ENCODE assay signal across 21 cellular contexts in the genomic region with DNA sequence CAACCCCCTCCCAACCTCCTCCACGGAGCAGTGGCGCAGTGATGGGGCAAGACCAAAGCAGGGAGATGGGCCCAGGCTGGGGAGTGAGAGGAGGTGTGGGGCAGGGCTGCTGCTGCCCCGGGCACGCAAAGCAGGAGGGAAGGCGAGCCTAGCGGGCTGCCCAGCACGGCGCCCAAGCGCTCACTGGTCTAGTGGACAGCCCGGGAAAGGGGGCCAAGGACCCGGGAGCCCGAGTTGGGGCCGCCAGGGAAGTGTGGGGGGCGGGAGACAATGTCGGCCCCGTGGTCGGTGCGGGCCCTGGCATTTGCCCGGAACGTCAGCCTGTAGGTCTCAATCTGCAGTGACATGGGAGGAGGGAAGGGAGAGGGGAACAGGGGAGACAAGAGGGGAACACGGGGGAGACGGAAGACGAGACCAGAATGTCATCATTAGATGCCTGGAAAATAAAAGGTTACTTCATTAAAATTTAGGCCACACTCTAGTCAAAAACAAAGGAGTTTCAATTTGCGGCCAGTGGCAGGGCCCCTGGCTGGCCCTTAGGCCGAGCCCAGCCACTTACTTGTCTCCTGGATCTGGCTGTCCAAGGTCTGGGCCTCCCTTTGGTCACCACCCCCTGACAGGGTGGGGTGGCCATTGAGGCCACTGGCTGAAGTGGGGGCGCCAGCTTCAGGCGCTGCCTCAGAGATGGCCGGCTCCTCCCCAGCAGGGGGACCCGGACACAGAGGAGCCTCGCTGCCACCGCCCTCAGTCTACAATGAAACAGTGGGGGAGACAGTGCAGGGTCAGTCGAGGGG. TPM values are rescaled to one million over a fixed set of nuclear protein-coding genes. Genes with fewer than 3 reads are reported as not detected.
DNase-seq lines count a peak whose midpoint lies in the region; ATAC-seq, FAIRE-seq and TF ChIP-seq lines count a peak whose summit lies in the region.
"Had no signal": no experiment of that assay in that cellular context is flagged by ENCODE, and none has a peak within 500 bp of the region (broad histone marks: within the 10 kb centered on the region; RNA-seq: fewer than 3 reads in every experiment).

No MANE protein-coding gene starts in this region.

- H3K4me2 ChIP-seq in SK-N-SH: no peak overlapping the region

- H3K4me3 ChIP-seq in SK-N-SH (ENCODE audit: low read depth in 2 of 2, low read length in 1 of 2) (no peak overlapping the region), WERI-Rb-1 (ENCODE audit: low read depth, low read length) (no peak overlapping the region), kidney (ENCODE audit: low read length in 2 of 2) (no peak overlapping the region), spleen (no peak overlapping the region), A673 (ENCODE audit: low read depth, low read length, poor library complexity, severe bottlenecking) (no peak overlapping the region)
- H3K4me3 ChIP-seq: gastroesophageal sphincter, upper lobe of right lung had no signal

- H3K27ac ChIP-seq in SK-N-SH (ENCODE audit: low read depth in 2 of 2, low read length in 1 of 2) (no peak overlapping the region), WERI-Rb-1 (no peak overlapping the region), kidney (ENCODE audit: low read depth in 2 of 2, low read length in 2 of 2) (no peak overlapping the region), spleen (no peak overlapping the region), A673 (ENCODE audit: low read depth, low read length, poor library complexity, severe bottlenecking) (no peak overlapping the region)
- H3K27ac ChIP-seq: HL-60, upper lobe of right lung had no signal

- no peak overlapping the region for H2AFZ ChIP-seq in SK-N-SH (ENCODE audit: low read depth)

- TF ChIP-seq POLR2A in spleen (IDR thresholded peaks at IDR 0.05): no peak

- no peaks in the 10 kb centered on the region for H3K27me3 ChIP-seq in SK-N-SH (ENCODE audit: insufficient read depth)
- no peaks in the 10 kb centered on the region for H3K27me3 ChIP-seq in WERI-Rb-1 (ENCODE audit: insufficient read depth, low read depth, severe bottlenecking)
- no peaks in the 10 kb centered on the region for H3K27me3 ChIP-seq in spleen (replicated peaks in 1 of 7)
- no peaks in the 10 kb centered on the region for H3K27me3 ChIP-seq in A673 (replicated peaks; ENCODE audit: insufficient read depth, low read depth, low read length, poor library complexity)
- H3K27me3 ChIP-seq: gastroesophageal sphincter, upper lobe of right lung had no signal

- ATAC-seq in SK-N-SH treated with all-trans-retinoic acid at 6 μM for 48 hours (no peak), GM21360 (IDR thresholded peaks at IDR 0.05; ENCODE audit: unreplicated experiment) (no peak)
- ATAC-seq: gastroesophageal sphincter; naive thymus-derived CD8-positive, alpha-beta T cell; Right ventricle myocardium inferior; stimulated activated naive CD8-positive, alpha-beta T cell treated with anti-CD3 and anti-CD28 coated beads, Interleukin-15, amount 100 ng/mL, for 72 hours; upper lobe of right lung had no signal

- no peaks in the 10 kb centered on the region for H3K9me2 ChIP-seq in SK-N-SH

- H3F3A ChIP-seq in SK-N-SH (replicated peaks; ENCODE audit: insufficient read depth): peaks cover 22% of the 10 kb centered on the region

- intact Hi-C loops in kidney (cut with DNase I): loop anchor here (10.0 kb wide), 1 partner anchor 132 kb away; no protein-coding TSS in a partner anchor
- intact Hi-C loops in spleen (cut with DNase I; ENCODE audit: low total_unique reads): no loop called here
- intact Hi-C loops in A673 (cut with micrococcal nuclease; ENCODE audit: unreplicated experiment): no loop called here

- H3K36me3 ChIP-seq in SK-N-SH (replicated peaks in 1 of 2; ENCODE audit: control insufficient read depth in 1 of 2, insufficient read depth in 2 of 2, low read length in 1 of 2) (peaks cover 27 to 77% of the 10 kb centered on the region in 2 experiments), WERI-Rb-1 (peaks cover 84% of the 10 kb centered on the region), kidney (ENCODE audit: control insufficient read depth in 1 of 2, insufficient read depth in 2 of 2, low read length in 2 of 2) (peaks cover 30 to 59% of the 10 kb centered on the region in 2 donors), spleen (peaks cover 3 to 100% (median 95%) of the 10 kb centered on the region in 6 donors), A673 (ENCODE audit: insufficient read depth, low read length, poor library complexity, severe bottlenecking) (peaks cover 24% of the 10 kb centered on the region)

- H3K9ac ChIP-seq in SK-N-SH: no peak overlapping the region
- H3K9ac ChIP-seq in kidney (ENCODE audit: low read length in 2 of 2): no peak overlapping the region

- H3K9me3 ChIP-seq in SK-N-SH: no peaks in the 10 kb centered on the region
- H3K9me3 ChIP-seq in WERI-Rb-1 (ENCODE audit: severe bottlenecking): no peaks in the 10 kb centered on the region
- H3K9me3 ChIP-seq in kidney (ENCODE audit: control insufficient read depth in 1 of 2, low read length in 2 of 2): no peaks in the 10 kb centered on the region
- H3K9me3 ChIP-seq in spleen: no peaks in the 10 kb centered on the region
- no peaks in the 10 kb centered on the region for H3K9me3 ChIP-seq in A673 (ENCODE audit: low read depth, low read length, poor library complexity, severe bottlenecking)
- H3K9me3 ChIP-seq: gastroesophageal sphincter, upper lobe of right lung had no signal

- no peak for TF ChIP-seq EP300 in SK-N-SH (IDR thresholded peaks at IDR 0.05; ENCODE audit: borderline replicate concordance in 1 of 2, low read depth in 1 of 2, low read length in 1 of 2)

- no peak for TF ChIP-seq RAD21 in SK-N-SH (IDR thresholded peaks at IDR 0.05; ENCODE audit: low read length)

- H4K20me1 ChIP-seq in SK-N-SH (ENCODE audit: insufficient read depth): peaks cover 23% of the 10 kb centered on the region; the same call in 1 of the 2 replicates

- BruUV-seq in A673 (replicated peaks; lab: Mats Ljungman, UMichigan): no TSS peak

- FAIRE-seq in kidney (lab: Jason Lieb, UNC): no peak
- FAIRE-seq: bronchial epithelial cell, keratinocyte, TTC549 had no signal

- no peaks in the 10 kb centered on the region for H3K4me1 ChIP-seq in SK-N-SH (ENCODE audit: control insufficient read depth in 1 of 2, insufficient read depth in 2 of 2, low read depth in 1 of 2, low read length in 1 of 2)
- H3K4me1 ChIP-seq in kidney (ENCODE audit: control insufficient read depth in 1 of 2, insufficient read depth in 1 of 2, low read depth in 1 of 2, low read length in 2 of 2): no peaks in the 10 kb centered on the region
- H3K4me1 ChIP-seq in spleen: no peaks in the 10 kb centered on the region
- H3K4me1 ChIP-seq in A673 (ENCODE audit: insufficient read depth, low read length, poor library complexity, severe bottlenecking): no peaks in the 10 kb centered on the region
- H3K4me1 ChIP-seq: gastroesophageal sphincter, upper lobe of right lung had no signal

- CTCF ChIA-PET in SK-N-SH (lab: Yijun Ruan, JAX): interaction anchor here (0.9 to 1.4 kb wide), 3 partner anchors 15 to 299 kb away, joined by 3 to 6 read pairs (median 4); no protein-coding TSS in a partner anchor
- CTCF ChIA-PET in A673 (lab: Charles Lee): no interaction called here

- 0 out of 2 replicates have a peak, but pooled peaks cover 3% of the 10 kb centered on the region for H3K79me2 ChIP-seq in SK-N-SH (ENCODE audit: insufficient read depth)

- TF ChIP-seq CTCF in SK-N-SH (IDR thresholded peaks at IDR 0.05) (no peak), WERI-Rb-1 (IDR thresholded peaks at IDR 0.05; ENCODE audit: low read depth, low read length) (peak; percentile 16; the same call in 1 of the 2 replicates), kidney (IDR thresholded peaks at IDR 0.05; ENCODE audit: borderline replicate concordance, extremely low read depth, insufficient read depth) (no peak), spleen (IDR thresholded peaks at IDR 0.05 in 8 of 11, conservative IDR thresholded peaks at IDR 0.05 in 3 of 11) (no peak), A673 (conservative IDR thresholded peaks at IDR 0.05; ENCODE audit: low read depth, low read length) (no peak)

- POLR2A ChIA-PET in SK-N-SH (lab: Yijun Ruan, JAX): no interaction called here
- POLR2A ChIA-PET in A673 (lab: Charles Lee; ENCODE audit: low non-redundant PET): no interaction called here

- WGBS in SK-N-SH (ENCODE audit: low lambda C conversion rate): 93% methylated on average over 25 of the region's 32 CpGs
- WGBS in spleen, 5 donors: 87 to 94% (median 93%) methylated on average over 25 to 32 of the region's 32 CpGs

- DNase-seq in SK-N-SH: peak; percentile 51
- no peak for DNase-seq in WERI-Rb-1
- peak; percentile 59 for DNase-seq in kidney
- peak; percentile 68 for DNase-seq in spleen
- no peak for DNase-seq in A673 (ENCODE audit: low spot score)
- no peak for DNase-seq in RPMI8226
- DNase-seq: activated CD4-positive, alpha-beta T cell treated with anti-CD3 and anti-CD28 coated beads, Interleukin-2, amount 50 U/mL, for 1 hour; activated effector memory CD4-positive, alpha-beta T cell treated with Interleukin-2 at 50 U/mL for 16 hours; mesendoderm; naive thymus-derived CD8-positive, alpha-beta T cell; NCI-H748 treated with DMSO at 0.1 percent for 48 hours; stimulated activated naive CD8-positive, alpha-beta T cell treated with anti-CD3 and anti-CD28 coated beads, Interleukin-15, amount 100 ng/mL, for 72 hours; upper lobe of right lung had no signal

TF ChIP-seq in SK-N-SH, 30 proteins besides CTCF, POLR2A, EP300 and RAD21 (continues in another document):
- TF ChIP-seq RCOR1 (IDR thresholded peaks at IDR 0.05; ENCODE audit: low read length): no peak
- TF ChIP-seq JUND (IDR thresholded peaks at IDR 0.05): no peak
- no peak for TF ChIP-seq CHD2 (IDR thresholded peaks at IDR 0.05; ENCODE audit: low read length, partially characterized antibody)

TF ChIP-seq in SK-N-SH treated with all-trans-retinoic acid at 6 μM for 48 hours, 23 proteins besides CTCF, POLR2A, EP300 and RAD21 (continues in another document):
- TF ChIP-seq PPARA (CRISPR knock-in tag; IDR thresholded peaks at IDR 0.05; ENCODE audit: borderline replicate concordance) (no peak), ZC3H10 (CRISPR knock-in tag; IDR thresholded peaks at IDR 0.05) (no peak), GLIS3 (CRISPR knock-in tag; IDR thresholded peaks at IDR 0.05) (no peak), ZFP30 (CRISPR knock-in tag; IDR thresholded peaks at IDR 0.05) (no peak), TOX (CRISPR knock-in tag; IDR thresholded peaks at IDR 0.05; ENCODE audit: borderline replicate concordance) (no peak)

RNA-seq across cellular contexts. Expression of a gene that starts 49.9 kb away (rescaled TPM):
- polyA plus RNA-seq in SK-N-SH (2012; rRNA removed): 86.3 and 90.4 TPM in 2 replicates
- 33.8 and 48.6 TPM in 2 replicates for polyA plus RNA-seq in SK-N-SH (2012; cell fraction: cytosol; rRNA removed)
- polyA plus RNA-seq in SK-N-SH (2012; cell fraction: nucleus; rRNA removed): 229 and 256 TPM in 2 replicates
- total RNA-seq in kidney: 59.7 TPM
- 37.8 TPM for polyA plus RNA-seq in kidney (ENCODE audit: insufficient read depth, low read depth, low replicate concordance)
- 10 to 100 TPM; 50.5 to 73.5 (median 65.8) TPM for total RNA-seq in spleen
- 10 to 100 TPM; 31.9 to 52.5 (median 44.4) TPM for polyA plus RNA-seq in spleen
- 80.2 and 84.5 TPM in 2 replicates for total RNA-seq in A673 (2021)

Comparison
In these comparisons a context has a peak if more than half of its experiments do, and no peak if none do; other contexts are left out.
1. DNase-seq: peak in SK-N-SH (single experiment), kidney (single experiment) and spleen (single experiment); none in WERI-Rb-1 (single experiment), A673 (single experiment) and RPMI8226 (single experiment).